ENCODE assay signal across 27 cellular contexts in the genomic region with DNA sequence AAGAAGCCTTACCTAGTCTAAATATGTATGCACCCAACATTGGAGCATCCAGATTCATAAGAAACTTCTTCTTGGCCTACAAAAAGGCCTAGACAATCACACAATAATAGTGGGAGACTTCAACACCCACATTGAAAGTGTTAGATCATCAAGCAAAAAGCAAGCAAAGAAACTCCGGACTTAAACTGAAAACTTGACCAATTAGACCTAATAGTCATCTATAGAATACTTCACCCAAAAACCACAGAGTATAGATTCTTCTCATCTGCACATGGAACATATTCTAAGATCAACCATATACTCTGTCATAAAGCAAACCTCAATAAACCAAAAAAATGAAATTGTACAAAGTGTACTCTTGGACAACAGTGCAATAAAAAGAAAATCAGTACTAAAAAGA. TPM values are rescaled to one million over a fixed set of nuclear protein-coding genes. Genes with fewer than 3 reads are reported as not detected.
"Had no signal": no experiment of that assay in that cellular context is flagged by ENCODE, and none has a peak within 500 bp of the region (broad histone marks: within the 10 kb centered on the region; RNA-seq: fewer than 3 reads in every experiment).

No MANE protein-coding gene starts in this region.

- H3K4me3 Mint-ChIP-seq: activated B cell treated with CpG ODN at 0.5 μM for 24 hours; activated CD4-positive, alpha-beta T cell treated with anti-CD3 and anti-CD28 coated beads, Interleukin-2, amount 10 ng/mL, durations not matched to agents 24 days and 14 days; activated naive CD4-positive, alpha-beta T cell treated with anti-CD3 and anti-CD28 coated beads, Interleukin-2, amount 10 ng/mL, durations not matched to agents 7 days and 5 days; activated naive CD8-positive, alpha-beta T cell treated with anti-CD3 and anti-CD28 coated beads for 36 hours; T-helper 1 cell treated with Interleukin-12 subunit alpha and Interleukin-12 subunit beta and Interleukin-4 antibody, amounts not matched to agents 30 μg/mL and 1 μg/mL, for 36 hours had no signal

- H3K4me3 ChIP-seq: colonic mucosa had no signal

- H3K4me1 Mint-ChIP-seq: activated B cell treated with CpG ODN at 0.5 μM for 24 hours; activated naive CD8-positive, alpha-beta T cell treated with anti-CD3 and anti-CD28 coated beads for 36 hours had no signal

- H3K4me1 ChIP-seq: colonic mucosa had no signal

- H3K9me3 ChIP-seq: colonic mucosa had no signal

- DNase-seq: activated B cell treated with CpG ODN at 0.5 μM for 24 hours; activated CD4-positive, alpha-beta T cell treated with anti-CD3 and anti-CD28 coated beads for 1 hour; activated CD4-positive, alpha-beta T cell treated with anti-CD3 and anti-CD28 coated beads, Interleukin-2, amount 10 ng/mL, durations not matched to agents 24 days and 14 days; activated CD4-positive, alpha-beta T cell treated with anti-CD3 and anti-CD28 coated beads, Interleukin-2, amount 50 U/mL, for 48 hours; activated gamma-delta T cell treated with Interleukin-2 at 50 U/mL for 16 hours; activated naive CD4-positive, alpha-beta T cell treated with anti-CD3 and anti-CD28 coated beads, Interleukin-2, amount 10 ng/mL, durations not matched to agents 7 days and 5 days; activated naive CD8-positive, alpha-beta T cell treated with anti-CD3 and anti-CD28 coated beads for 36 hours; activated T-cell treated with anti-CD3 and anti-CD28 coated beads for 4 hours; activated T-cell treated with anti-CD3 and anti-CD28 coated beads, Interleukin-2, amount 50 U/mL, for 48 hours; colonic mucosa; dermis blood vessel endothelial cell; NCI-H1092 treated with DMSO at 0.1 percent for 48 hours; NCI-H1417 treated with DMSO at 0.1 percent for 48 hours; NCI-H1694; NCI-H2029; NCI-H510A treated with DMSO at 0.1 percent for 48 hours; NCI-H69; NK-92 treated with Interleukin-12 subunit alpha and Interleukin-12 subunit beta, amount 100 ng/mL, for 24 hours; SHP77; T-helper 9 cell had no signal

- H3K36me3 Mint-ChIP-seq: activated naive CD4-positive, alpha-beta T cell treated with anti-CD3 and anti-CD28 coated beads, Interleukin-2, amount 10 ng/mL, durations not matched to agents 7 days and 5 days; activated naive CD8-positive, alpha-beta T cell treated with anti-CD3 and anti-CD28 coated beads for 36 hours had no signal

- H3K9me3 Mint-ChIP-seq: activated B cell treated with CpG ODN at 0.5 μM for 24 hours; activated CD4-positive, alpha-beta T cell treated with anti-CD3 and anti-CD28 coated beads, Interleukin-2, amount 10 ng/mL, durations not matched to agents 24 days and 14 days; activated naive CD4-positive, alpha-beta T cell treated with anti-CD3 and anti-CD28 coated beads, Interleukin-2, amount 10 ng/mL, durations not matched to agents 7 days and 5 days; activated naive CD8-positive, alpha-beta T cell treated with anti-CD3 and anti-CD28 coated beads for 36 hours; activated T-helper 2 cell treated with anti-CD3 and anti-CD28 coated beads, Interferon-gamma antibody, Interleukin-2, Interleukin-4, amounts not matched to agents 10 μg/mL and 5 μg/mL and 100 μg/mL, durations not matched to agents 14 hours and 24 hours and 36 hours; T-helper 1 cell treated with Interleukin-12 subunit alpha and Interleukin-12 subunit beta and Interleukin-4 antibody, amounts not matched to agents 30 μg/mL and 1 μg/mL, for 36 hours had no signal

- H3K36me3 ChIP-seq: colonic mucosa had no signal

- H3K27ac Mint-ChIP-seq: activated B cell treated with CpG ODN at 0.5 μM for 24 hours; activated CD4-positive, alpha-beta T cell treated with anti-CD3 and anti-CD28 coated beads, Interleukin-2, amount 10 ng/mL, durations not matched to agents 24 days and 14 days; activated naive CD4-positive, alpha-beta T cell treated with anti-CD3 and anti-CD28 coated beads, Interleukin-2, amount 10 ng/mL, durations not matched to agents 7 days and 5 days; activated naive CD8-positive, alpha-beta T cell treated with anti-CD3 and anti-CD28 coated beads for 36 hours; activated T-helper 2 cell treated with anti-CD3 and anti-CD28 coated beads, Interferon-gamma antibody, Interleukin-2, Interleukin-4, amounts not matched to agents 10 μg/mL and 5 μg/mL and 100 μg/mL, durations not matched to agents 14 hours and 24 hours and 36 hours; T-helper 1 cell treated with Interleukin-12 subunit alpha and Interleukin-12 subunit beta and Interleukin-4 antibody, amounts not matched to agents 30 μg/mL and 1 μg/mL, for 36 hours had no signal

- H3K27me3 ChIP-seq: colonic mucosa had no signal

- H3K27ac ChIP-seq: colonic mucosa had no signal

RNA-seq across cellular contexts. Expression of gene OR5K4, which starts 22.3 kb away (rescaled TPM):
- total RNA-seq: activated B cell treated with CpG ODN at 0.5 μM for 24 hours; activated CD4-positive, alpha-beta T cell treated with anti-CD3 and anti-CD28 coated beads, Interleukin-2, amount 10 ng/mL, durations not matched to agents 24 days and 14 days; activated naive CD8-positive, alpha-beta T cell treated with anti-CD3 and anti-CD28 coated beads for 36 hours; activated T-helper 2 cell treated with anti-CD3 and anti-CD28 coated beads, Interferon-gamma antibody, Interleukin-2, Interleukin-4, amounts not matched to agents 10 μg/mL and 5 μg/mL and 100 μg/mL, durations not matched to agents 14 hours and 24 hours and 36 hours; cardiac septum; cerebellum; colonic mucosa; dermis blood vessel endothelial cell; MCF 10A; SK-MEL-5 had no signal
- polyA plus RNA-seq: adipose tissue had no signal

RNA-seq across cellular contexts. Expression of gene OR5H2, which starts 49.0 kb away (rescaled TPM):
- total RNA-seq: activated B cell treated with CpG ODN at 0.5 μM for 24 hours; activated CD4-positive, alpha-beta T cell treated with anti-CD3 and anti-CD28 coated beads, Interleukin-2, amount 10 ng/mL, durations not matched to agents 24 days and 14 days; activated naive CD8-positive, alpha-beta T cell treated with anti-CD3 and anti-CD28 coated beads for 36 hours; activated T-helper 2 cell treated with anti-CD3 and anti-CD28 coated beads, Interferon-gamma antibody, Interleukin-2, Interleukin-4, amounts not matched to agents 10 μg/mL and 5 μg/mL and 100 μg/mL, durations not matched to agents 14 hours and 24 hours and 36 hours; cardiac septum; cerebellum; colonic mucosa; dermis blood vessel endothelial cell; MCF 10A; SK-MEL-5 had no signal
- polyA plus RNA-seq: adipose tissue had no signal

RNA-seq across cellular contexts. Expression of gene OR5K3, which starts 59.1 kb away (rescaled TPM):
- total RNA-seq: activated B cell treated with CpG ODN at 0.5 μM for 24 hours; activated CD4-positive, alpha-beta T cell treated with anti-CD3 and anti-CD28 coated beads, Interleukin-2, amount 10 ng/mL, durations not matched to agents 24 days and 14 days; activated naive CD8-positive, alpha-beta T cell treated with anti-CD3 and anti-CD28 coated beads for 36 hours; activated T-helper 2 cell treated with anti-CD3 and anti-CD28 coated beads, Interferon-gamma antibody, Interleukin-2, Interleukin-4, amounts not matched to agents 10 μg/mL and 5 μg/mL and 100 μg/mL, durations not matched to agents 14 hours and 24 hours and 36 hours; cardiac septum; cerebellum; colonic mucosa; dermis blood vessel endothelial cell; MCF 10A; SK-MEL-5 had no signal
- polyA plus RNA-seq: adipose tissue had no signal
